1 cellular context compared by ENCODE assay signal in genomic region chr3:63862804-63863149, GRCh38.
TF ChIP-seq lines count a peak whose summit lies in the region.

No MANE protein-coding gene starts in this region.

TF ChIP-seq in K562, 482 proteins besides CTCF, POLR2A, EP300 and RAD21:
- TF ChIP-seq NRF1 (conservative IDR thresholded peaks at IDR 0.05 in 1 of 2, IDR thresholded peaks at IDR 0.05 in 1 of 2) (no peak), ZNF263 (CRISPR knock-in tag; IDR thresholded peaks at IDR 0.05; ENCODE audit: borderline replicate concordance) (no peak), BCLAF1 (IDR thresholded peaks at IDR 0.05; ENCODE audit: borderline replicate concordance in 1 of 2, control insufficient read depth in 1 of 2, low read depth in 2 of 2, low read length in 1 of 2) (peak in 1 of 2 experiments; percentile 10; a peak in 1 of 4 replicates), EWSR1 (IDR thresholded peaks at IDR 0.05; ENCODE audit: borderline replicate concordance, low read depth, partially characterized antibody) (peak; percentile 23), BMI1 (IDR thresholded peaks at IDR 0.05; ENCODE audit: low read length) (no peak), CEBPB (tag; IDR thresholded peaks at IDR 0.05) (no peak), SRSF1 (IDR thresholded peaks at IDR 0.05; ENCODE audit: low read depth, low read length) (no peak), MEIS2 (IDR thresholded peaks at IDR 0.05; ENCODE audit: partially characterized antibody) (peak; percentile 7), ZZZ3 (IDR thresholded peaks at IDR 0.05) (no peak), PKNOX1 (IDR thresholded peaks at IDR 0.05) (peak; percentile 39), NR0B1 (IDR thresholded peaks at IDR 0.05; ENCODE audit: partially characterized antibody) (no peak), GTF2B (IDR thresholded peaks at IDR 0.05; ENCODE audit: extremely low read depth, insufficient read length) (no peak), GATAD2B (IDR thresholded peaks at IDR 0.05; ENCODE audit: borderline replicate concordance) (no peak), NR2F6 (CRISPR knock-in tag; IDR thresholded peaks at IDR 0.05) (no peak), ZBTB40 (IDR thresholded peaks at IDR 0.05) (0 out of 2 replicates have a peak, but pooled peaks have one; percentile 11), ZBTB40 (CRISPR knock-in tag; IDR thresholded peaks at IDR 0.05) (no peak), ZNF311 (CRISPR knock-in tag; IDR thresholded peaks at IDR 0.05) (no peak), THAP12 (CRISPR knock-in tag; IDR thresholded peaks at IDR 0.05) (no peak)
